ENCODE assay signal across 18 cellular contexts in the genomic region with DNA sequence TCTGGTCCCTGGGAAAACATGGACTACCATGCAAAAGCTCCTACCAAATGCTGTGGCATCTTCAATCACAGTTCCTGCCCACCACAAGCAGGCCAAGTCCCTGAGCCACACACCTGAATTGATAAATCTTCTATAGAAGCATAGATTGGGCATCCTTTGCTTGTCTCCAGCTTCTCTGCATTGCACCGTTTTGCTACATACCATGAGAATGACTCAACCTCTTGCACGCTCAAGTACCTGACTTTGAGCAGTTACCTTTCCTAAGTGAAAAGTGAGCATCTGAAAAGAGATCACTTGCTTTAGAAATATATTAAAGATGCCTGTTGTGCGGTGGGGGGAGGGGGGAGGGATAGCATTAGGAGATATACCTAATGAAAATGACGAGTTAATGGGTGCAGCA.
"Had no signal": no experiment of that assay in that cellular context is flagged by ENCODE, and none has a peak within 500 bp of the region (broad histone marks: within the 10 kb centered on the region; RNA-seq: fewer than 3 reads in every experiment).

No MANE protein-coding gene starts in this region.

- DNase-seq: activated gamma-delta T cell treated with Interleukin-2 at 50 U/mL for 16 hours; activated T-cell treated with anti-CD3 and anti-CD28 coated beads, Interleukin-2, amount 50 U/mL, for 1 hour; central memory CD4-positive, alpha-beta T cell; dermis blood vessel endothelial cell; effector CD8-positive, alpha-beta T cell; foreskin melanocyte; kidney glomerular epithelial cell; mesenchymal stem cell; mucosa of descending colon; occipital lobe; small intestine; stimulated activated CD4-positive, alpha-beta T cell treated with anti-CD3 and anti-CD28 coated beads, Interleukin-2, amount 100 ng/mL, for 24 hours; stimulated activated naive CD8-positive, alpha-beta T cell treated with anti-CD3 and anti-CD28 coated beads, Interleukin-15, amount 100 ng/mL, for 72 hours; T1000 had no signal

- FAIRE-seq: small intestine, urothelium cell line had no signal

- H3K4me3 ChIP-seq: mucosa of descending colon, tibial nerve had no signal

- H3K36me3 ChIP-seq: tibial nerve had no signal

- H3K27me3 ChIP-seq: tibial nerve had no signal

- H3K9me3 ChIP-seq: mucosa of descending colon, tibial nerve had no signal

- ATAC-seq: mucosa of descending colon; stimulated activated effector memory CD8-positive, alpha-beta T cell treated with anti-CD3 and anti-CD28 coated beads, Interleukin-12 subunit alpha, Interleukin-12 subunit beta, amount 100 ng/mL, for 72 hours; stimulated activated naive CD8-positive, alpha-beta T cell treated with anti-CD3 and anti-CD28 coated beads, Interleukin-15, amount 100 ng/mL, for 72 hours; WTC11 had no signal
